16 cellular contexts compared by ENCODE assay signal in genomic region chr20:50037575-50037974, GRCh38. TPM values are rescaled to one million over a fixed set of nuclear protein-coding genes. Genes with fewer than 3 reads are reported as not detected.
DNase-seq lines count a peak whose midpoint lies in the region; ATAC-seq, FAIRE-seq and TF ChIP-seq lines count a peak whose summit lies in the region.
"Had no signal": no experiment of that assay in that cellular context is flagged by ENCODE, and none has a peak within 500 bp of the region (broad histone marks: within the 10 kb centered on the region; RNA-seq: fewer than 3 reads in every experiment).

No MANE protein-coding gene starts in this region.

- dilution Hi-C loops in IMR-90 (cut with HindIII; ENCODE audit: low sequenced_read_pairs, unreplicated experiment), result no loop called here

- H3K4me1 Mint-ChIP-seq in endothelial cell (ENCODE audit: unreplicated experiment) (peaks cover 14% of the 10 kb centered on the region), osteocyte (ENCODE audit: unreplicated experiment) (peaks cover 38% of the 10 kb centered on the region)

- no peak overlapping the region for H2BK20ac ChIP-seq in IMR-90 (ENCODE audit: low read depth, low read length)

- H3K4me1 ChIP-seq in A549 (peaks cover 45% of the 10 kb centered on the region), IMR-90 (ENCODE audit: control insufficient read depth, insufficient read depth, low read length) (peaks cover 11% of the 10 kb centered on the region)

- no peak overlapping the region for H3K4ac ChIP-seq in IMR-90 (ENCODE audit: low read depth, low read length)

- in situ Hi-C loops in IMR-90 (cut with MboI; ENCODE audit: low sequenced_read_pairs), result no loop called here

- no peaks in the 10 kb centered on the region for H3K36me3 ChIP-seq in IMR-90 (ENCODE audit: control insufficient read depth, insufficient read depth, low read length)

- no peak overlapping the region; the same call in 1 of the 2 replicates for H3K23ac ChIP-seq in IMR-90 (ENCODE audit: low read depth, low read length)

- H4K91ac ChIP-seq in IMR-90 (ENCODE audit: insufficient read depth, low read depth, low read length), result no peak overlapping the region

- H3K9me3 Mint-ChIP-seq in endothelial cell (ENCODE audit: unreplicated experiment), result no peaks in the 10 kb centered on the region
- H3K9me3 Mint-ChIP-seq in osteocyte (ENCODE audit: unreplicated experiment), result no peaks in the 10 kb centered on the region
- H3K9me3 Mint-ChIP-seq: CD4-positive, alpha-beta memory T cell had no signal

- H2AK9ac ChIP-seq in IMR-90 (replicated peaks; ENCODE audit: low read depth, low read length, poor library complexity), result no peak overlapping the region

- no peak overlapping the region for H4K8ac ChIP-seq in IMR-90 (ENCODE audit: low read depth in 2 of 2, low read length in 2 of 2)

- H3K27me3 Mint-ChIP-seq in endothelial cell (ENCODE audit: unreplicated experiment) (peaks cover 10% of the 10 kb centered on the region), osteocyte (ENCODE audit: unreplicated experiment) (no peaks in the 10 kb centered on the region)
- H3K27me3 Mint-ChIP-seq: B cell; CD4-positive, alpha-beta memory T cell had no signal

- no peaks in the 10 kb centered on the region for H3K79me1 ChIP-seq in IMR-90 (ENCODE audit: low read depth in 1 of 2, low read length in 2 of 2)

- H3K56ac ChIP-seq in IMR-90 (ENCODE audit: extremely low read depth, insufficient read depth, low read length), result no peak overlapping the region

- DNase-seq in A549 (ENCODE audit: low read depth in 1 of 2, low spot score in 1 of 2) (no peak), IMR-90 (no peak), endothelial cell (ENCODE audit: low spot score) (no peak), osteocyte (ENCODE audit: extremely low spot score, unreplicated experiment) (no peak), NCI-H2171 (lab: John Stamatoyannopoulos, UW) (no peak), D341Med (ENCODE audit: low spot score) (no peak)
- no peak for DNase-seq in stimulated activated CD4-positive, alpha-beta T cell treated with anti-CD3 and anti-CD28 coated beads, Interleukin-12 subunit alpha, Interleukin-12 subunit beta, amount 100 ng/mL, for 4 hours
- DNase-seq: 8988T; ACHN; CD4-positive, alpha-beta memory T cell; GF-D8 had no signal

- H3K14ac ChIP-seq in IMR-90 (replicated peaks; ENCODE audit: low read depth, low read length), result no peak overlapping the region

- no peak overlapping the region for H4K5ac ChIP-seq in IMR-90 (ENCODE audit: low read depth, low read length)

- intact Hi-C loops in IMR-90 (cut with micrococcal nuclease), result no loop called here

- H3K9me1 ChIP-seq in IMR-90 (ENCODE audit: insufficient read depth, low read length), result peaks cover 6% of the 10 kb centered on the region; the same call in 1 of the 2 replicates

- no peaks in the 10 kb centered on the region for H3K27me3 ChIP-seq in IMR-90 (ENCODE audit: control insufficient read depth, insufficient read depth, low read length)

- BruUV-seq in IMR-90 (replicated peaks; lab: Mats Ljungman, UMichigan), result no TSS peak

- peak overlapping the region; percentile 8; the same call in 1 of the 2 replicates for H2AK5ac ChIP-seq in IMR-90 (ENCODE audit: low read depth, low read length)

- H3K27ac ChIP-seq in A549, result peak overlapping the region; percentile 29 to 65; a peak in 4 of 6 replicates
- no peak overlapping the region for H3K27ac ChIP-seq in IMR-90 (ENCODE audit: insufficient read depth, low read length)
- H3K27ac ChIP-seq: C4-2B, HL-60 had no signal

- no peak overlapping the region for H2BK15ac ChIP-seq in IMR-90 (ENCODE audit: low read depth, low read length)

- ATAC-seq in A549 (no peak), IMR-90 (ENCODE audit: low read depth) (no peak)
- ATAC-seq: HCT116 had no signal

- no peak for FAIRE-seq in A549 (lab: Jason Lieb, UNC)
- FAIRE-seq: H54 had no signal

- H2BK5ac ChIP-seq in IMR-90 (ENCODE audit: low read depth, low read length, poor library complexity, severe bottlenecking), result no peak overlapping the region

- TF ChIP-seq POLR2A in A549 (IDR thresholded peaks at IDR 0.05; ENCODE audit: low read length) (no peak), IMR-90 (IDR thresholded peaks at IDR 0.05; ENCODE audit: low read depth, low read length) (no peak)

- TF ChIP-seq RAD21 in A549 (conservative IDR thresholded peaks at IDR 0.05 in 1 of 2, IDR thresholded peaks at IDR 0.05 in 1 of 2), result no peak
- TF ChIP-seq RAD21 in IMR-90 (IDR thresholded peaks at IDR 0.05; ENCODE audit: low read length), result no peak

- no peak overlapping the region for H3K4me3 Mint-ChIP-seq in endothelial cell (ENCODE audit: unreplicated experiment)
- no peak overlapping the region for H3K4me3 Mint-ChIP-seq in osteocyte (ENCODE audit: unreplicated experiment)
- H3K4me3 Mint-ChIP-seq: B cell; CD4-positive, alpha-beta memory T cell had no signal

- H3K4me3 ChIP-seq in A549 (no peak overlapping the region), IMR-90 (ENCODE audit: insufficient read depth, low read depth, low read length) (no peak overlapping the region)

- no peak overlapping the region for H3K9ac ChIP-seq in IMR-90 (ENCODE audit: low read depth, low read length)

- peaks cover 8% of the 10 kb centered on the region for H3K36me3 Mint-ChIP-seq in endothelial cell (ENCODE audit: low read depth, unreplicated experiment)
- no peaks in the 10 kb centered on the region for H3K36me3 Mint-ChIP-seq in osteocyte (ENCODE audit: unreplicated experiment)
- H3K36me3 Mint-ChIP-seq: CD4-positive, alpha-beta memory T cell had no signal

- no peak for TF ChIP-seq CTCF in A549 (IDR thresholded peaks at IDR 0.05)
- TF ChIP-seq CTCF in IMR-90 (conservative IDR thresholded peaks at IDR 0.05; ENCODE audit: low read depth, low read length), result no peak
- TF ChIP-seq CTCF in endothelial cell (IDR thresholded peaks at IDR 0.05; ENCODE audit: unreplicated experiment), result no peak
- no peak for TF ChIP-seq CTCF in osteocyte (IDR thresholded peaks at IDR 0.05)

- H3K18ac ChIP-seq in IMR-90 (ENCODE audit: low read depth, low read length), result no peak overlapping the region

- no peak for TF ChIP-seq EP300 in A549 (IDR thresholded peaks at IDR 0.05)

- H3K4me2 ChIP-seq in A549, result no peak overlapping the region
- H3K4me2 ChIP-seq in IMR-90 (ENCODE audit: low read depth, low read length), result no peak overlapping the region

- POLR2A ChIA-PET in A549 (lab: Yijun Ruan, JAX), result no interaction called here
- POLR2A ChIA-PET in IMR-90 (lab: Charles Lee; ENCODE audit: unreplicated experiment), result no interaction called here

- H2BK120ac ChIP-seq in IMR-90 (ENCODE audit: low read depth, low read length), result no peak overlapping the region

- H3K9me3 ChIP-seq in A549, result no peaks in the 10 kb centered on the region
- H3K9me3 ChIP-seq in IMR-90 (ENCODE audit: control insufficient read depth, insufficient read depth, low read length), result no peaks in the 10 kb centered on the region

- CTCF ChIA-PET in A549 (lab: Yijun Ruan, JAX) (interaction anchor here (0.7 to 7.4 kb wide), 9 partner anchors 9 to 427 kb away, joined by 3 to 66 read pairs (median 4); no protein-coding TSS in a partner anchor), IMR-90 (lab: Yijun Ruan, JAX) (no interaction called here)

- WGBS in A549 (ENCODE audit: missing lambda C conversion rate), result 80% methylated on average over 7 of the region's 7 CpGs
- WGBS in IMR-90 (ENCODE audit: extremely low coverage in 2 of 2, insufficient read length in 1 of 2), 2 experiments, result 86% methylated on average over 7 of the region's 7 CpGs; no CpG with 5 or more reads in 1 of the 2 experiments

- peak overlapping the region; percentile 63 for H3K27ac Mint-ChIP-seq in endothelial cell (ENCODE audit: unreplicated experiment)
- H3K27ac Mint-ChIP-seq in osteocyte (ENCODE audit: unreplicated experiment), result peak overlapping the region; percentile 52
- H3K27ac Mint-ChIP-seq: B cell had no signal

- H2AFZ ChIP-seq in IMR-90 (replicated peaks; ENCODE audit: low read length, poor library complexity), result no peak overlapping the region

- no peaks in the 10 kb centered on the region; the same call in 1 of the 2 replicates for H4K20me1 ChIP-seq in IMR-90 (ENCODE audit: insufficient read depth, low read length)

TF ChIP-seq in A549, 52 proteins besides CTCF, POLR2A, EP300 and RAD21 (continues in another document):
- TF ChIP-seq E2F6 (IDR thresholded peaks at IDR 0.05; ENCODE audit: borderline replicate concordance, low read depth), result no peak
- TF ChIP-seq ZSCAN20 (CRISPR knock-in tag; IDR thresholded peaks at IDR 0.05), result no peak
- no peak for TF ChIP-seq CHD4 (IDR thresholded peaks at IDR 0.05; ENCODE audit: borderline replicate concordance)
- TF ChIP-seq CBX8 (IDR thresholded peaks at IDR 0.05), result no peak
- no peak for TF ChIP-seq SMC3 (IDR thresholded peaks at IDR 0.05)

TF ChIP-seq in IMR-90, 13 proteins besides CTCF, POLR2A, EP300 and RAD21 (continues in another document):
- TF ChIP-seq SMC3 (IDR thresholded peaks at IDR 0.05; ENCODE audit: low read depth, low read length) (no peak), USF2 (IDR thresholded peaks at IDR 0.05; ENCODE audit: low read depth, low read length) (no peak), FOS (IDR thresholded peaks at IDR 0.05; ENCODE audit: low read depth, low read length) (no peak), MXI1 (IDR thresholded peaks at IDR 0.05; ENCODE audit: borderline replicate concordance, low read depth, low read length) (no peak), NFE2L2 (IDR thresholded peaks at IDR 0.05; ENCODE audit: low read depth, low read length) (no peak), CHD1 (IDR thresholded peaks at IDR 0.05; ENCODE audit: low read depth, low read length) (no peak), BHLHE40 (IDR thresholded peaks at IDR 0.05; ENCODE audit: low read depth, low read length) (no peak), CEBPB (IDR thresholded peaks at IDR 0.05; ENCODE audit: low read depth, low read length) (no peak)

RNA-seq across cellular contexts. Expression of gene SNAI1, which starts 54.8 kb away (rescaled TPM):
- polyA plus RNA-seq in A549 (2011; rRNA removed) (7.0 and 7.2 TPM in 2 replicates), A549 (2017; fragmentation: RNase III; extraction: RNeasy Plus Mini Kit Qiagen cat#74134 plus additional on column Dnase treatment) (8.0 to 11.1 TPM (median 10.7 TPM) in 3 replicates), IMR-90 (2012; rRNA removed) (13.7 and 14.9 TPM in 2 replicates)
- polyA plus RNA-seq in A549 (2012; cell fraction: cytosol; rRNA removed), result 14.0 and 21.4 TPM in 2 replicates
- 22.7 and 28.4 TPM in 2 replicates for polyA plus RNA-seq in A549 (2012; cell fraction: nucleus; rRNA removed)
- 3.8 and 6.0 TPM in 2 replicates for polyA minus RNA-seq in A549 (2011; rRNA and poly(A)+ RNA removed)
- total RNA-seq in IMR-90 (2012; rRNA removed) (0.54 and 0.83 TPM in 2 replicates), endothelial cell (ENCODE audit: unreplicated experiment) (26.4 TPM), osteocyte (13.0 and 13.4 TPM in 2 replicates)
- 10.8 and 34.1 TPM in 2 replicates for polyA plus RNA-seq in IMR-90 (2012; cell fraction: cytosol; rRNA removed)
- polyA plus RNA-seq in IMR-90 (2012; cell fraction: nucleus; rRNA removed; ENCODE audit: low replicate concordance), result 54.0 and 64.7 TPM in 2 replicates
